In the genomic region with DNA sequence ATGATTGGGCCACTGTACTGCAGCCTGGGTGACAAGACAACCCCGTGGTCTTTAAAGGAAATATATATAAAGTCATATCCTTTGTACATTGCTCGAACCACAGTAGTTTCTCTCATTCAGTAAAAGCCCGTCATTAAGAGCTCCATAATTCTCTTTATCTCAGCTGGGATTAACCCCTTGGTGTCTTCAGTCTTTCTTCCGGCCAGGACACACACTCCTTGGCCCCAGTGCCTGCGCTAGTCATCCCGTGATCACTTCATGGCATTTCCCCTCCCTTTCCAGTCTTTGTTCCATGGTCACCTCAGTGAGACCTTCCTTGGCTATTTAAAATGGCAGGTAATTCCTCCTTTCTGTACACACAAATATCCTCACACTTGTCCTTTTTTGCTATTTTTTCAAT, we compare ENCODE assay signal across 13 cellular contexts. TPM values are rescaled to one million over a fixed set of nuclear protein-coding genes. Genes with fewer than 3 reads are reported as not detected.
DNase-seq lines count a peak whose midpoint lies in the region; ATAC-seq, FAIRE-seq and TF ChIP-seq lines count a peak whose summit lies in the region.
"Had no signal": no experiment of that assay in that cellular context is flagged by ENCODE, and none has a peak within 500 bp of the region (broad histone marks: within the 10 kb centered on the region; RNA-seq: fewer than 3 reads in every experiment).

No MANE protein-coding gene starts in this region.

- H3K27me3 ChIP-seq in iPS-20b (ENCODE audit: insufficient read depth, low read length) (no peaks in the 10 kb centered on the region), spleen (replicated peaks in 1 of 7) (no peaks in the 10 kb centered on the region)
- H3K27me3 ChIP-seq: tibial nerve had no signal

- peaks cover 67% of the 10 kb centered on the region for H3K36me3 ChIP-seq in iPS-20b (ENCODE audit: insufficient read depth, low read depth, low read length)
- peaks cover 8 to 64% (median 56%) of the 10 kb centered on the region in 6 donors for H3K36me3 ChIP-seq in spleen

- WGBS in A549 (ENCODE audit: missing lambda C conversion rate) = 79% methylated on average over 6 of the region's 6 CpGs
- 56 to 77% (median 67%) methylated on average over 6 of the region's 6 CpGs for WGBS in spleen, 5 donors

- intact Hi-C loops in Calu3 (cut with micrococcal nuclease; ENCODE audit: unreplicated experiment) = no loop called here
- intact Hi-C loops in activated B cell treated with CpG ODN at 0.5 μM for 24 hours (cut with micrococcal nuclease) = loop anchor here (5.0 kb wide), 1 partner anchor 161 kb away; a partner anchor contains a TSS
- intact Hi-C loops in spleen (cut with DNase I; ENCODE audit: low total_unique reads) = no loop called here

- H3K9ac ChIP-seq in iPS-20b (ENCODE audit: low read depth, low read length) = peak overlapping the region; percentile 40; the same call in 1 of the 2 replicates

- TF ChIP-seq CTCF in A549 (IDR thresholded peaks at IDR 0.05) = no peak
- TF ChIP-seq CTCF in Calu3 (IDR thresholded peaks at IDR 0.05; ENCODE audit: unreplicated experiment) = no peak
- no peak for TF ChIP-seq CTCF in activated B cell treated with CpG ODN at 0.5 μM for 24 hours (IDR thresholded peaks at IDR 0.05)
- TF ChIP-seq CTCF in spleen (IDR thresholded peaks at IDR 0.05 in 8 of 11, conservative IDR thresholded peaks at IDR 0.05 in 3 of 11) = no peak

- no peak for ATAC-seq in A549
- no peak for ATAC-seq in activated B cell treated with CpG ODN at 0.5 μM for 24 hours (ENCODE audit: low read depth)
- ATAC-seq in HG02763 (IDR thresholded peaks at IDR 0.05; ENCODE audit: unreplicated experiment) = no peak

- no peak for TF ChIP-seq EP300 in A549 (IDR thresholded peaks at IDR 0.05)

- H3K27me3 Mint-ChIP-seq in Calu3 (ENCODE audit: unreplicated experiment) (no peaks in the 10 kb centered on the region), activated B cell treated with CpG ODN at 0.5 μM for 24 hours (no peaks in the 10 kb centered on the region)

- H3K27ac Mint-ChIP-seq in Calu3 (ENCODE audit: unreplicated experiment) = peak overlapping the region; percentile 76
- peak overlapping the region; percentile 24 for H3K27ac Mint-ChIP-seq in activated B cell treated with CpG ODN at 0.5 μM for 24 hours

- no peaks in the 10 kb centered on the region for H3K9me3 ChIP-seq in A549
- H3K9me3 ChIP-seq in iPS-20b (ENCODE audit: insufficient read depth, low read depth, low read length) = no peaks in the 10 kb centered on the region
- H3K9me3 ChIP-seq in spleen = no peaks in the 10 kb centered on the region
- H3K9me3 ChIP-seq: tibial nerve had no signal

- H3K4me3 ChIP-seq in A549 (no peak overlapping the region), iPS-20b (ENCODE audit: low read length) (peak overlapping the region; percentile 25; the same call in 1 of the 2 replicates), spleen (peak overlapping the region in 1 of 8 donors; percentile 22)
- H3K4me3 ChIP-seq: tibial nerve had no signal

- H3K4me3 Mint-ChIP-seq in Calu3 (ENCODE audit: low read depth, unreplicated experiment) (no peak overlapping the region), activated B cell treated with CpG ODN at 0.5 μM for 24 hours (peak overlapping the region; percentile 36)

- H3K4me1 Mint-ChIP-seq in Calu3 (ENCODE audit: low read depth, unreplicated experiment) (peaks cover 28% of the 10 kb centered on the region), activated B cell treated with CpG ODN at 0.5 μM for 24 hours (peaks cover 45% of the 10 kb centered on the region)

- H3K4me2 ChIP-seq in A549 = peak overlapping the region; percentile 84

- no peak for DNase-seq in A549 (ENCODE audit: low read depth in 1 of 2, low spot score in 1 of 2)
- no peak for DNase-seq in Calu3
- DNase-seq in activated B cell treated with CpG ODN at 0.5 μM for 24 hours = no peak
- DNase-seq in NCI-H2081 treated with DMSO at 0.1 percent for 48 hours (lab: John Stamatoyannopoulos, UW) = no peak
- DNase-seq in inferior parietal cortex (ENCODE audit: extremely low spot score) = no peak
- no peak for DNase-seq in spleen
- DNase-seq: activated gamma-delta T cell treated with Interleukin-2 at 50 U/mL for 16 hours; occipital lobe; stimulated activated CD4-positive, alpha-beta T cell treated with anti-CD3 and anti-CD28 coated beads, Interleukin-4, amount 100 ng/mL, for 24 hours had no signal

- TF ChIP-seq RAD21 in A549 (conservative IDR thresholded peaks at IDR 0.05 in 1 of 2, IDR thresholded peaks at IDR 0.05 in 1 of 2) = no peak

- peaks cover 86% of the 10 kb centered on the region for H3K36me3 Mint-ChIP-seq in Calu3 (ENCODE audit: insufficient read depth, unreplicated experiment)
- peaks cover 77% of the 10 kb centered on the region for H3K36me3 Mint-ChIP-seq in activated B cell treated with CpG ODN at 0.5 μM for 24 hours (ENCODE audit: low read depth)

- H3K27ac ChIP-seq in A549 (no peak overlapping the region), iPS-20b (ENCODE audit: low read length) (no peak overlapping the region), spleen (no peak overlapping the region)
- H3K27ac ChIP-seq: tibial nerve had no signal

- POLR2A ChIA-PET in A549 (lab: Yijun Ruan, JAX) = no interaction called here
- POLR2A ChIA-PET in activated B cell treated with CpG ODN at 0.5 μM for 24 hours (lab: Charles Lee) = no interaction called here

- TF ChIP-seq POLR2A in A549 (IDR thresholded peaks at IDR 0.05; ENCODE audit: low read length) = no peak
- no peak for TF ChIP-seq POLR2A in spleen (IDR thresholded peaks at IDR 0.05)

- no TSS peak for BruUV-seq in Calu3 (replicated peaks; lab: Mats Ljungman, UMichigan)

- no peak for FAIRE-seq in A549 (lab: Jason Lieb, UNC)
- FAIRE-seq: endometrium had no signal

- H3K4me1 ChIP-seq in A549 = peaks cover 31% of the 10 kb centered on the region
- H3K4me1 ChIP-seq in iPS-20b (ENCODE audit: insufficient read depth, low read length) = peaks cover 5% of the 10 kb centered on the region; the same call in 1 of the 2 replicates
- H3K4me1 ChIP-seq in spleen = peaks cover 31 to 80% (median 64%) of the 10 kb centered on the region in 6 donors

- H3K9me3 Mint-ChIP-seq in Calu3 (ENCODE audit: low read depth, unreplicated experiment) = no peaks in the 10 kb centered on the region
- H3K9me3 Mint-ChIP-seq in activated B cell treated with CpG ODN at 0.5 μM for 24 hours = no peaks in the 10 kb centered on the region

- CTCF ChIA-PET in A549 (lab: Yijun Ruan, JAX) = no interaction called here
- CTCF ChIA-PET in Calu3 (lab: Charles Lee) = no interaction called here
- CTCF ChIA-PET in activated B cell treated with CpG ODN at 0.5 μM for 24 hours (lab: Charles Lee) = no interaction called here

TF ChIP-seq in A549, 52 proteins besides CTCF, POLR2A, EP300 and RAD21 (continues in another document):
- no peak for TF ChIP-seq MAFK (IDR thresholded peaks at IDR 0.05; ENCODE audit: partially characterized antibody)
- TF ChIP-seq, protein P1, sequence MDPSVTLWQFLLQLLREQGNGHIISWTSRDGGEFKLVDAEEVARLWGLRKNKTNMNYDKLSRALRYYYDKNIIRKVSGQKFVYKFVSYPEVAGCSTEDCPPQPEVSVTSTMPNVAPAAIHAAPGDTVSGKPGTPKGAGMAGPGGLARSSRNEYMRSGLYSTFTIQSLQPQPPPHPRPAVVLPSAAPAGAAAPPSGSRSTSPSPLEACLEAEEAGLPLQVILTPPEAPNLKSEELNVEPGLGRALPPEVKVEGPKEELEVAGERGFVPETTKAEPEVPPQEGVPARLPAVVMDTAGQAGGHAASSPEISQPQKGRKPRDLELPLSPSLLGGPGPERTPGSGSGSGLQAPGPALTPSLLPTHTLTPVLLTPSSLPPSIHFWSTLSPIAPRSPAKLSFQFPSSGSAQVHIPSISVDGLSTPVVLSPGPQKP (IDR thresholded peaks at IDR 0.05; ENCODE audit: low read depth, low read length) = no peak
- TF ChIP-seq ZC3H11A (IDR thresholded peaks at IDR 0.05) = no peak
- TF ChIP-seq, protein P2, sequence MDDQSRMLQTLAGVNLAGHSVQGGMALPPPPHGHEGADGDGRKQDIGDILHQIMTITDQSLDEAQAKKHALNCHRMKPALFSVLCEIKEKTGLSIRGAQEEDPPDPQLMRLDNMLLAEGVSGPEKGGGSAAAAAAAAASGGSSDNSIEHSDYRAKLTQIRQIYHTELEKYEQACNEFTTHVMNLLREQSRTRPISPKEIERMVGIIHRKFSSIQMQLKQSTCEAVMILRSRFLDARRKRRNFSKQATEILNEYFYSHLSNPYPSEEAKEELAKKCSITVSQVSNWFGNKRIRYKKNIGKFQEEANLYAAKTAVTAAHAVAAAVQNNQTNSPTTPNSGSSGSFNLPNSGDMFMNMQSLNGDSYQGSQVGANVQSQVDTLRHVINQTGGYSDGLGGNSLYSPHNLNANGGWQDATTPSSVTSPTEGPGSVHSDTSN (IDR thresholded peaks at IDR 0.05) = no peak
- TF ChIP-seq EHF (CRISPR knock-in tag; IDR thresholded peaks at IDR 0.05) = no peak
- no peak for TF ChIP-seq KDM1A (IDR thresholded peaks at IDR 0.05; ENCODE audit: low read depth)
- TF ChIP-seq TFCP2L1 (CRISPR knock-in tag; IDR thresholded peaks at IDR 0.05) = no peak
- TF ChIP-seq RNF2 (IDR thresholded peaks at IDR 0.05; ENCODE audit: borderline replicate concordance, low read depth) = no peak
- no peak for TF ChIP-seq FOXS1 (CRISPR knock-in tag; IDR thresholded peaks at IDR 0.05)
- TF ChIP-seq NFE2L2 (conservative IDR thresholded peaks at IDR 0.05; ENCODE audit: low read length) = no peak
- TF ChIP-seq, protein P3, sequence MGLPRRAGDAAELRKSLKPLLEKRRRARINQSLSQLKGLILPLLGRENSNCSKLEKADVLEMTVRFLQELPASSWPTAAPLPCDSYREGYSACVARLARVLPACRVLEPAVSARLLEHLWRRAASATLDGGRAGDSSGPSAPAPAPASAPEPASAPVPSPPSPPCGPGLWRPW (IDR thresholded peaks at IDR 0.05) = no peak

RNA-seq across cellular contexts. Expression of a gene that starts 3.3 kb away (rescaled TPM):
- polyA plus RNA-seq in A549 (2011; rRNA removed) (749 and 930 TPM in 2 replicates), A549 (2017; fragmentation: RNase III; extraction: RNeasy Plus Mini Kit Qiagen cat#74134 plus additional on column Dnase treatment) (976 to 1,092 TPM (median 1,060 TPM) in 3 replicates), spleen (1,000 to 10,000 TPM; 2,909 to 3,288 (median 3,106) TPM)
- 392 and 443 TPM in 2 replicates for polyA plus RNA-seq in A549 (2012; cell fraction: cytosol; rRNA removed)
- 70.7 and 150 TPM in 2 replicates for polyA plus RNA-seq in A549 (2012; cell fraction: nucleus; rRNA removed)
- polyA minus RNA-seq in A549 (2011; rRNA and poly(A)+ RNA removed) = 64.1 and 65.5 TPM in 2 replicates
- total RNA-seq in Calu3 (2022) (658 and 711 TPM in 2 replicates), activated B cell treated with CpG ODN at 0.5 μM for 24 hours (1,534 and 1,556 TPM in 2 replicates), spleen (100 to 1,000 TPM; 618 to 926 (median 772) TPM)

RNA-seq across cellular contexts. Expression of a gene that starts 6.7 kb away (rescaled TPM):
- 4.8 and 5.6 TPM in 2 replicates for polyA plus RNA-seq in A549 (2011; rRNA removed)
- 1.4 TPM in 2 replicates for polyA plus RNA-seq in A549 (2012; cell fraction: cytosol; rRNA removed)
- polyA plus RNA-seq in A549 (2012; cell fraction: nucleus; rRNA removed) = 1.3 and 2.1 TPM in 2 replicates
- polyA plus RNA-seq in A549 (2017; fragmentation: RNase III; extraction: RNeasy Plus Mini Kit Qiagen cat#74134 plus additional on column Dnase treatment) = 2.2 to 2.4 TPM (median 2.2 TPM) in 3 replicates
- polyA minus RNA-seq in A549 (2011; rRNA and poly(A)+ RNA removed) = 5.3 and 7.3 TPM in 2 replicates
- 7.0 and 7.6 TPM in 2 replicates for total RNA-seq in Calu3 (2022)
- 2.9 and 4.1 TPM in 2 replicates for total RNA-seq in activated B cell treated with CpG ODN at 0.5 μM for 24 hours
- 1 to 10 TPM; 2.4 to 5.9 (median 3.6) TPM for total RNA-seq in spleen
- under 1 TPM; 0.52 to 0.83 (median 0.80) TPM for polyA plus RNA-seq in spleen
